Comparison of ENCODE assay signal across 1 cellular context in the genomic region with DNA sequence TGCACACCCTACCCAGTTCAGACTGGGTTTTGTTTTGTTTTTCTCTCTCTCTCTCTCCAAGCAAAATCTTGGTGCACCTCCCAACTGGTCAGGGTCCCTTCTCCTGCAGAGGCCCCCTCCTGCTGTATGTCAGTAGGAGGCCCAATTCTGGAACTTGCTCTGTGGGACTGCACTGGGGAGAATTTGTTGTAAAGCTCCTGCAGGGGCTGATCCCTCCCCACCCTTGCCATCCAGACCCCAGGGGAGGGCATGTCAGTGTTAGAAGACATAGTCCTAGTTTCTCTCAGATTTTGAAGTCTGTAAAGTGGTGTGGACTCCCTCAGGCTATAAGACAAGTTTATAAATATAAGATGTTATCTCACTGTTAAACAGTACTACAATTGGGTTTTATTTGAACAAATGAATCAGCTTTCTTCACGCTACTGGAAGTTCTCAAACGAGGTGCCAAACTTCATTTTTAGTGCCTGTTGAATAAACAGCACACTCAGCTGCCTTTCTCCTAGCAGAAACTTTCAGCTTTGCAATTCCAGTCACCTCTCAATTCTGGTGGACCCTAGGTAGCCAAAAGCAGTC.
TF ChIP-seq lines count a peak whose summit lies in the region.

No MANE protein-coding gene starts in this region.

TF ChIP-seq in HEK293, 187 proteins besides CTCF, POLR2A, EP300 and RAD21 (continued from another document):
- TF ChIP-seq ZNF549 (tag by site-specific recombination; IDR thresholded peaks at IDR 0.05) (no peak), ZFP37 (tag by site-specific recombination; IDR thresholded peaks at IDR 0.05) (no peak), ZNF600 (tag by site-specific recombination; IDR thresholded peaks at IDR 0.05) (no peak), ZNF660 (tag by site-specific recombination; IDR thresholded peaks at IDR 0.05) (no peak), ZNF48 (tag by site-specific recombination; IDR thresholded peaks at IDR 0.05) (no peak), ZNF335 (tag by site-specific recombination; conservative IDR thresholded peaks at IDR 0.05) (no peak), GLI4 (tag by site-specific recombination; IDR thresholded peaks at IDR 0.05) (no peak), ZNF223 (tag by site-specific recombination; IDR thresholded peaks at IDR 0.05) (no peak), ZIC2 (tag by site-specific recombination; IDR thresholded peaks at IDR 0.05) (peak; percentile 53), ZNF19 (tag by site-specific recombination; IDR thresholded peaks at IDR 0.05; ENCODE audit: low read depth) (no peak), PRDM1 (tag by site-specific recombination; IDR thresholded peaks at IDR 0.05) (no peak), ZNF768 (tag by site-specific recombination; IDR thresholded peaks at IDR 0.05) (no peak), ZNF221 (tag by site-specific recombination; IDR thresholded peaks at IDR 0.05; ENCODE audit: borderline replicate concordance) (no peak), ZNF555 (tag by site-specific recombination; conservative IDR thresholded peaks at IDR 0.05) (no peak), ZNF202 (tag by site-specific recombination; IDR thresholded peaks at IDR 0.05; ENCODE audit: borderline replicate concordance) (no peak), GLIS1 (tag by site-specific recombination; IDR thresholded peaks at IDR 0.05) (peak; percentile 71), ZNF214 (tag by site-specific recombination; IDR thresholded peaks at IDR 0.05; ENCODE audit: borderline replicate concordance) (no peak), ZNF174 (tag by site-specific recombination; IDR thresholded peaks at IDR 0.05) (no peak), ZNF677 (tag by site-specific recombination; IDR thresholded peaks at IDR 0.05) (no peak)
- TF ChIP-seq, protein P1, sequence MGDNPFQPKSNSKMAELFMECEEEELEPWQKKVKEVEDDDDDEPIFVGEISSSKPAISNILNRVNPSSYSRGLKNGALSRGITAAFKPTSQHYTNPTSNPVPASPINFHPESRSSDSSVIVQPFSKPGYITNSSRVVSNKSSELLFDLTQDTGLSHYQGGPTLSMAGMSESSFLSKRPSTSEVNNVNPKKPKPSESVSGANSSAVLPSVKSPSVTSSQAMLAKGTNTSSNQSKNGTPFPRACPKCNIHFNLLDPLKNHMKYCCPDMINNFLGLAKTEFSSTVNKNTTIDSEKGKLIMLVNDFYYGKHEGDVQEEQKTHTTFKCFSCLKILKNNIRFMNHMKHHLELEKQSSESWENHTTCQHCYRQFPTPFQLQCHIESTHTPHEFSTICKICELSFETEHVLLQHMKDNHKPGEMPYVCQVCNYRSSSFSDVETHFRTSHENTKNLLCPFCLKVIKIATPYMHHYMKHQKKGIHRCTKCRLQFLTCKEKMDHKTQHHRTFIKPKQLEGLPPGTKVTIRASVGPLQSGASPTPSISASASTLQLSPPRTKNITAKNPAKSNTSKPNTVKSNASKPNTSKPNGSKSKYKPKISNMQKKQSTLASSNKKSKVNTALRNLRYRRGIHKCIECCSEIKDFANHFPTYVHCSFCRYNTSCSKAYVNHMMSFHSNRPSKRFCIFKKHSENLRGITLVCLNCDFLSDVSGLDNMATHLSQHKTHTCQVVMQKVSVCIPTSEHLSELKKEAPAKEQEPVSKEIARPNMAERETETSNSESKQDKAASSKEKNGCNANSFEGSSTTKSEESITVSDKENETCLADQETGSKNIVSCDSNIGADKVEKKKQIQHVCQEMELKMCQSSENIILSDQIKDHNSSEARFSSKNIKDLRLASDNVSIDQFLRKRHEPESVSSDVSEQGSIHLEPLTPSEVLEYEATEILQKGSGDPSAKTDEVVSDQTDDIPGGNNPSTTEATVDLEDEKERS (tag by site-specific recombination; IDR thresholded peaks at IDR 0.05), result no peak
- TF ChIP-seq, protein P2, sequence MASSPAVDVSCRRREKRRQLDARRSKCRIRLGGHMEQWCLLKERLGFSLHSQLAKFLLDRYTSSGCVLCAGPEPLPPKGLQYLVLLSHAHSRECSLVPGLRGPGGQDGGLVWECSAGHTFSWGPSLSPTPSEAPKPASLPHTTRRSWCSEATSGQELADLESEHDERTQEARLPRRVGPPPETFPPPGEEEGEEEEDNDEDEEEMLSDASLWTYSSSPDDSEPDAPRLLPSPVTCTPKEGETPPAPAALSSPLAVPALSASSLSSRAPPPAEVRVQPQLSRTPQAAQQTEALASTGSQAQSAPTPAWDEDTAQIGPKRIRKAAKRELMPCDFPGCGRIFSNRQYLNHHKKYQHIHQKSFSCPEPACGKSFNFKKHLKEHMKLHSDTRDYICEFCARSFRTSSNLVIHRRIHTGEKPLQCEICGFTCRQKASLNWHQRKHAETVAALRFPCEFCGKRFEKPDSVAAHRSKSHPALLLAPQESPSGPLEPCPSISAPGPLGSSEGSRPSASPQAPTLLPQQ (tag by site-specific recombination; IDR thresholded peaks at IDR 0.05), result no peak
